Comparison of ENCODE assay signal across 8 cellular contexts in genomic region chr2:191638079-191638801, GRCh38. TPM values are rescaled to one million over a fixed set of nuclear protein-coding genes. Genes with fewer than 3 reads are reported as not detected.
DNase-seq lines count a peak whose midpoint lies in the region; ATAC-seq, FAIRE-seq and TF ChIP-seq lines count a peak whose summit lies in the region.

No MANE protein-coding gene starts in this region.

- H3K36me3 ChIP-seq in kidney (ENCODE audit: control insufficient read depth in 1 of 2, insufficient read depth in 2 of 2, low read length in 2 of 2): no peaks in the 10 kb centered on the region

- ATAC-seq in GM18868 (IDR thresholded peaks at IDR 0.05; ENCODE audit: unreplicated experiment) (peak; percentile 11), natural killer cell (peak; percentile 20 to 38 (median 28))

- H3K9me3 Mint-ChIP-seq in IgD-negative memory B cell: no peaks in the 10 kb centered on the region
- no peaks in the 10 kb centered on the region for H3K9me3 Mint-ChIP-seq in natural killer cell

- DNase-seq in AG20443 (ENCODE audit: low spot score) (peak; percentile 38), astrocyte of the hippocampus (ENCODE audit: low read depth, low spot score) (peak; percentile 33), natural killer cell (no peak), kidney (no peak), HEK293T (ENCODE audit: extremely low spot score) (no peak), inferior parietal cortex (ENCODE audit: extremely low spot score) (no peak)

- H3K27me3 Mint-ChIP-seq in IgD-negative memory B cell (no peaks in the 10 kb centered on the region), natural killer cell (ENCODE audit: low read depth in 2 of 2) (peaks cover 0 to 6% of the 10 kb centered on the region in 2 donors)

- H3K9ac ChIP-seq in kidney (ENCODE audit: low read length in 2 of 2): no peak overlapping the region

- no peak overlapping the region for H3K27ac ChIP-seq in kidney (ENCODE audit: low read depth in 2 of 2, low read length in 2 of 2)

- TF ChIP-seq CTCF in natural killer cell (IDR thresholded peaks at IDR 0.05) (no peak), kidney (IDR thresholded peaks at IDR 0.05; ENCODE audit: borderline replicate concordance, extremely low read depth, insufficient read depth) (no peak)

- intact Hi-C loops in natural killer cell (cut with micrococcal nuclease) (no loop called here), kidney (cut with DNase I) (no loop called here)

- H3K4me3 ChIP-seq in kidney (ENCODE audit: low read length in 2 of 2): no peak overlapping the region

- CTCF ChIA-PET in HEK293T (lab: Yijun Ruan, JAX): no interaction called here

- no peak for FAIRE-seq in kidney (lab: Jason Lieb, UNC)

- POLR2A ChIA-PET in HEK293T (lab: Yijun Ruan, JAX): interaction anchor here (0.6 to 2.2 kb wide), 2 partner anchors 40 to 77 kb away, joined by 3 to 8 read pairs; partner anchors contain the start of gene NABP1

- H3K4me1 Mint-ChIP-seq in IgD-negative memory B cell: peaks cover 23 to 37% (median 36%) of the 10 kb centered on the region in 3 donors
- H3K4me1 Mint-ChIP-seq in natural killer cell: peaks cover 26 to 27% of the 10 kb centered on the region in 2 donors

- H3K36me3 Mint-ChIP-seq in IgD-negative memory B cell (no peaks in the 10 kb centered on the region), natural killer cell (no peaks in the 10 kb centered on the region)

- peaks cover 3 to 5% of the 10 kb centered on the region in 2 donors for H3K4me1 ChIP-seq in kidney (ENCODE audit: control insufficient read depth in 1 of 2, insufficient read depth in 1 of 2, low read depth in 1 of 2, low read length in 2 of 2)

- H3K4me3 Mint-ChIP-seq in IgD-negative memory B cell (peak overlapping the region; percentile 16 to 88 (median 66)), natural killer cell (peak overlapping the region; percentile 74)

- H3K9me3 ChIP-seq in kidney (ENCODE audit: control insufficient read depth in 1 of 2, low read length in 2 of 2): no peaks in the 10 kb centered on the region

- H3K27ac Mint-ChIP-seq in IgD-negative memory B cell: peak overlapping the region; percentile 34 to 72 (median 71)
- H3K27ac Mint-ChIP-seq in natural killer cell: peak overlapping the region; percentile 78 to 88

TF ChIP-seq in HEK293T, 16 proteins besides CTCF, POLR2A, EP300 and RAD21:
- TF ChIP-seq HDGF (IDR thresholded peaks at IDR 0.05; ENCODE audit: borderline replicate concordance) (no peak), LEF1 (IDR thresholded peaks at IDR 0.05; ENCODE audit: borderline replicate concordance) (no peak)

RNA-seq across cellular contexts. Expression of gene NABP1, which starts 39.7 kb away (rescaled TPM):
- polyA plus RNA-seq in IgD-negative memory B cell (12.4 TPM), kidney (ENCODE audit: insufficient read depth, low read depth, low replicate concordance) (9.6 TPM)
- total RNA-seq in natural killer cell (10 to 100 TPM; 44.5 to 52.2 (median 45.7) TPM), kidney (39.7 TPM)

Comparison
In these comparisons a context has a peak if more than half of its experiments do, and no peak if none do; other contexts are left out.
1. DNase-seq: peak in AG20443 (single experiment) and astrocyte of the hippocampus (single experiment); none in natural killer cell (single experiment), kidney (single experiment), HEK293T (single experiment) and inferior parietal cortex (single experiment).